ENCODE assay signal across 9 cellular contexts in genomic region chr11:133957926-133958325, GRCh38. TPM values are rescaled to one million over a fixed set of nuclear protein-coding genes. Genes with fewer than 3 reads are reported as not detected.
DNase-seq lines count a peak whose midpoint lies in the region; ATAC-seq lines count a peak whose summit lies in the region.
"Had no signal": no experiment of that assay in that cellular context is flagged by ENCODE, and none has a peak within 500 bp of the region (broad histone marks: within the 10 kb centered on the region; RNA-seq: fewer than 3 reads in every experiment).

No MANE protein-coding gene starts in this region.

- peak overlapping the region; percentile 86 for H3K4me3 Mint-ChIP-seq in activated CD4-positive, alpha-beta T cell treated with anti-CD3 and anti-CD28 coated beads, Interleukin-2, amount 10 ng/mL, durations not matched to agents 7 days and 5 days
- H3K4me3 Mint-ChIP-seq in T-helper 17 cell, result peak overlapping the region; percentile 90

- no peaks in the 10 kb centered on the region for H3K9me3 Mint-ChIP-seq in activated CD4-positive, alpha-beta T cell treated with anti-CD3 and anti-CD28 coated beads, Interleukin-2, amount 10 ng/mL, durations not matched to agents 7 days and 5 days

- peak overlapping the region; percentile 87 for H3K27ac Mint-ChIP-seq in activated CD4-positive, alpha-beta T cell treated with anti-CD3 and anti-CD28 coated beads, Interleukin-2, amount 10 ng/mL, durations not matched to agents 7 days and 5 days
- peak overlapping the region; percentile 78 for H3K27ac Mint-ChIP-seq in T-helper 17 cell

- no peaks in the 10 kb centered on the region for H3K9me3 ChIP-seq in T-helper 17 cell (ENCODE audit: control insufficient read depth, low read length, poor library complexity, severe bottlenecking)
- H3K9me3 ChIP-seq in iPS-18a (ENCODE audit: control insufficient read depth, low read depth, low read length), result no peaks in the 10 kb centered on the region
- no peaks in the 10 kb centered on the region for H3K9me3 ChIP-seq in stomach smooth muscle (ENCODE audit: control insufficient read depth in 2 of 2, low read length in 2 of 2)

- no peak overlapping the region for H3K9ac ChIP-seq in iPS-18a (ENCODE audit: low read length)
- peak overlapping the region; percentile 82 to 83 for H3K9ac ChIP-seq in stomach smooth muscle (ENCODE audit: low read length in 2 of 2)

- CTCF ChIA-PET in activated CD4-positive, alpha-beta T cell treated with anti-CD3 and anti-CD28 coated beads, Interleukin-2, amount 10 ng/mL, durations not matched to agents 7 days and 5 days (lab: Charles Lee), result interaction anchor here (1.1 to 2.0 kb wide), 4 partner anchors 24 to 31 kb away, joined by 3 to 6 read pairs (median 3); no protein-coding TSS in a partner anchor

- H3K4me1 Mint-ChIP-seq in activated CD4-positive, alpha-beta T cell treated with anti-CD3 and anti-CD28 coated beads, Interleukin-2, amount 10 ng/mL, durations not matched to agents 7 days and 5 days, result peaks cover 38% of the 10 kb centered on the region
- peaks cover 25% of the 10 kb centered on the region for H3K4me1 Mint-ChIP-seq in T-helper 17 cell

- peaks cover 18% of the 10 kb centered on the region for H3K4me1 ChIP-seq in iPS-18a (ENCODE audit: control insufficient read depth, low read depth, low read length)
- H3K4me1 ChIP-seq in stomach smooth muscle (ENCODE audit: control insufficient read depth, insufficient read depth, low read length), result peaks cover 48% of the 10 kb centered on the region

- H3K27me3 ChIP-seq in iPS-18a (ENCODE audit: control insufficient read depth, insufficient read depth, low read length) (peaks cover 45% of the 10 kb centered on the region), stomach smooth muscle (ENCODE audit: control insufficient read depth in 1 of 2, insufficient read depth in 2 of 2, low read length in 2 of 2) (peaks cover 0 to 2% of the 10 kb centered on the region in 2 donors)

- peaks cover 20% of the 10 kb centered on the region for H3K36me3 Mint-ChIP-seq in activated CD4-positive, alpha-beta T cell treated with anti-CD3 and anti-CD28 coated beads, Interleukin-2, amount 10 ng/mL, durations not matched to agents 7 days and 5 days (ENCODE audit: low read depth)
- H3K36me3 Mint-ChIP-seq in T-helper 17 cell (ENCODE audit: low read depth), result no peaks in the 10 kb centered on the region

- DNase-seq in activated CD4-positive, alpha-beta T cell treated with anti-CD3 and anti-CD28 coated beads, Interleukin-2, amount 10 ng/mL, durations not matched to agents 7 days and 5 days, result no peak
- DNase-seq in activated CD4-positive, alpha-beta T cell treated with anti-CD3 and anti-CD28 coated beads, Interleukin-2, amount 50 U/mL, for 48 hours, result no peak
- DNase-seq in T-helper 17 cell, result no peak
- no peak for DNase-seq in stimulated activated CD4-positive, alpha-beta T cell treated with anti-CD3 and anti-CD28 coated beads, Interleukin-12 subunit alpha, Interleukin-12 subunit beta, amount 100 ng/mL, for 4 hours
- DNase-seq: Karpas-422 had no signal

- POLR2A ChIA-PET in activated CD4-positive, alpha-beta T cell treated with anti-CD3 and anti-CD28 coated beads, Interleukin-2, amount 10 ng/mL, durations not matched to agents 7 days and 5 days (lab: Charles Lee), result interaction anchor here (0.5 kb wide), 1 partner anchor 134 kb away, joined by 3 read pairs; no protein-coding TSS in a partner anchor

- H3K27ac ChIP-seq in iPS-18a (ENCODE audit: low read length) (no peak overlapping the region), stomach smooth muscle (ENCODE audit: low read length) (peak overlapping the region; percentile 98)

- peaks cover 13% of the 10 kb centered on the region for H3K27me3 Mint-ChIP-seq in activated CD4-positive, alpha-beta T cell treated with anti-CD3 and anti-CD28 coated beads, Interleukin-2, amount 10 ng/mL, durations not matched to agents 7 days and 5 days
- peaks cover 15% of the 10 kb centered on the region for H3K27me3 Mint-ChIP-seq in T-helper 17 cell

- ATAC-seq in T-helper 17 cell (no peak), GM19324 (IDR thresholded peaks at IDR 0.05; ENCODE audit: low FRiP score, unreplicated experiment) (no peak), GM18909 (IDR thresholded peaks at IDR 0.05; ENCODE audit: poor library complexity, unreplicated experiment) (no peak)

- no peaks in the 10 kb centered on the region for H3K36me3 ChIP-seq in iPS-18a (ENCODE audit: control insufficient read depth, low read depth, low read length)
- H3K36me3 ChIP-seq in stomach smooth muscle (ENCODE audit: control insufficient read depth in 2 of 2, insufficient read depth in 2 of 2, low read length in 2 of 2), result no peaks in the 10 kb centered on the region

- H3K4me3 ChIP-seq in iPS-18a (ENCODE audit: low read length), result peak overlapping the region; percentile 95
- H3K4me3 ChIP-seq in stomach smooth muscle (ENCODE audit: low read length in 2 of 2), result peak overlapping the region; percentile 76 to 89

RNA-seq across cellular contexts. Expression of gene IGSF9B, which starts 1.2 kb away (rescaled TPM):
- 100 to 1,000 TPM; 130 to 142 TPM for total RNA-seq in activated CD4-positive, alpha-beta T cell treated with anti-CD3 and anti-CD28 coated beads, Interleukin-2, amount 10 ng/mL, durations not matched to agents 7 days and 5 days
- total RNA-seq in T-helper 17 cell, result 10 to 100 TPM; 43.8 to 52.9 TPM
